ENCODE assay signal across 37 cellular contexts in the genomic region with DNA sequence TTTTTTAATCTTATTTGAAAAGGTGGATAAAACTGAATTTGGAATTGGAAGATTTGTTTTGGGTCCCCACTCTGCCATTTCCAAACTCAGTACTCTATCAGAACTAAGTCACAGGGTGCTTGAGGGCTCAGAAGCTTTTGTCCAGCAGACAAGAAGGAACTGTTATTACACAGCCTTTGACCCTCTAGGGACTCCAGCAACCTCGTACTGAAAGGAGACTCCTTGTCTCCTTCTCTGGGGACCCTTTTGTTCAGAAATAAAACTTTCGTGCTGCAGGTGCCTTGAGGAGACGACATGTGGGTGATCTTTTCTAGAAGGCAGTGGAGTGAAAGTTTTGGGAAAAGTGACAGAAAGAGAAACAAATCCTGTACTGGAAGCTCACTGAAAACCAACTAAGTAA. TPM values are rescaled to one million over a fixed set of nuclear protein-coding genes. Genes with fewer than 3 reads are reported as not detected.
"Had no signal": no experiment of that assay in that cellular context is flagged by ENCODE, and none has a peak within 500 bp of the region (broad histone marks: within the 10 kb centered on the region; RNA-seq: fewer than 3 reads in every experiment).

No MANE protein-coding gene starts in this region.

- H3K4me1 ChIP-seq: adrenal gland, ascending aorta, breast epithelium had no signal

- H3K27me3 ChIP-seq: adrenal gland, ascending aorta, brain microvascular endothelial cell, breast epithelium, cardiac muscle cell had no signal

- H3K9me3 ChIP-seq: adrenal gland, ascending aorta, breast epithelium had no signal

- ATAC-seq: activated naive CD4-positive, alpha-beta T cell treated with anti-CD3 and anti-CD28 coated beads, Interleukin-2, amount 50 U/mL, for 72 hours; activated naive CD8-positive, alpha-beta T cell treated with anti-CD3 and anti-CD28 coated beads, Interleukin-2, amount 50 U/mL, for 24 hours; activated T-cell treated with anti-CD3 and anti-CD28 coated beads, Interleukin-2, amount 50 U/mL, for 4 hours; activated T-cell treated with anti-CD3 and anti-CD28 coated beads, Interleukin-2, amount 50 U/mL, for 72 hours; activated T-helper 17 cell treated with anti-CD3 and anti-CD28 coated beads, Interleukin-2, amount 50 U/mL, for 72 hours had no signal

- H3K27ac ChIP-seq: adrenal gland, ascending aorta, brain microvascular endothelial cell, breast epithelium, cardiac muscle cell had no signal

- DNase-seq: activated effector memory CD4-positive, alpha-beta T cell treated with anti-CD3 and anti-CD28 coated beads, Interleukin-2, amount 50 U/mL, for 16 hours; activated effector memory CD4-positive, alpha-beta T cell treated with Interleukin-2 at 50 U/mL for 16 hours; activated gamma-delta T cell; activated gamma-delta T cell treated with Interleukin-2 at 50 U/mL for 16 hours; activated naive CD4-positive, alpha-beta T cell; activated naive CD4-positive, alpha-beta T cell treated with anti-CD3 and anti-CD28 coated beads for 36 hours; activated naive CD4-positive, alpha-beta T cell treated with anti-CD3 and anti-CD28 coated beads, Interleukin-2, amount 10 ng/mL, durations not matched to agents 7 days and 5 days; activated naive CD4-positive, alpha-beta T cell treated with anti-CD3 and anti-CD28 coated beads, Interleukin-2, amount 50 U/mL, for 16 hours; activated naive CD4-positive, alpha-beta T cell treated with Interleukin-2 at 50 U/mL for 16 hours; activated naive CD8-positive, alpha-beta T cell treated with anti-CD3 and anti-CD28 coated beads for 36 hours; activated naive CD8-positive, alpha-beta T cell treated with anti-CD3 and anti-CD28 coated beads, Interleukin-2, amount 10 ng/mL, durations not matched to agents 7 days and 5 days; activated naive CD8-positive, alpha-beta T cell treated with anti-CD3 and anti-CD28 coated beads, Interleukin-2, amount 50 U/mL, for 24 hours; activated T-cell treated with anti-CD3 and anti-CD28 coated beads, Interleukin-2, amount 50 U/mL, for 24 hours; activated T-cell treated with anti-CD3 and anti-CD28 coated beads, Interleukin-2, amount 50 U/mL, for 4 hours; activated T-cell treated with anti-CD3 and anti-CD28 coated beads, Interleukin-2, amount 50 U/mL, for 48 hours; activated T-cell treated with anti-CD3 and anti-CD28 coated beads, Interleukin-2, amount 50 U/mL, for 72 hours; adrenal gland; amniotic stem cell; amygdala; anterior cingulate cortex; aorta; brain microvascular endothelial cell; caudate nucleus; central memory CD4-positive, alpha-beta T cell; cerebellar nuclear complex had no signal

- H3K36me3 ChIP-seq: brain microvascular endothelial cell, breast epithelium had no signal

- H3K4me3 ChIP-seq: adrenal gland, ascending aorta, breast epithelium, cardiac muscle cell had no signal

RNA-seq across cellular contexts. Expression of gene RNF39, which starts 21.9 kb away (rescaled TPM):
- total RNA-seq: activated naive CD4-positive, alpha-beta T cell treated with anti-CD3 and anti-CD28 coated beads for 36 hours; activated naive CD4-positive, alpha-beta T cell treated with anti-CD3 and anti-CD28 coated beads, Interleukin-2, amount 50 U/mL, for 72 hours; activated naive CD8-positive, alpha-beta T cell treated with anti-CD3 and anti-CD28 coated beads for 36 hours; activated naive CD8-positive, alpha-beta T cell treated with anti-CD3 and anti-CD28 coated beads, Interleukin-2, amount 10 ng/mL, durations not matched to agents 7 days and 5 days; activated T-cell treated with anti-CD3 and anti-CD28 coated beads, Interleukin-2, amount 50 U/mL, for 4 hours; activated T-cell treated with anti-CD3 and anti-CD28 coated beads, Interleukin-2, amount 50 U/mL, for 72 hours; activated T-helper 1 cell treated with anti-CD3 and anti-CD28 coated beads, Interleukin-12 subunit alpha, Interleukin-12 subunit beta, Interleukin-2, Interleukin-4 antibody, amounts not matched to agents 30 ng/mL and 10 ng/mL and 1 ng/mL, durations not matched to agents 14 hours and 24 hours and 36 hours; activated T-helper 17 cell treated with anti-CD3 and anti-CD28 coated beads, Interleukin-2, amount 50 U/mL, for 72 hours; activated T-helper 2 cell treated with anti-CD3 and anti-CD28 coated beads, Interferon-gamma antibody, Interleukin-2, Interleukin-4, amounts not matched to agents 10 μg/mL and 5 μg/mL and 100 μg/mL, durations not matched to agents 14 hours and 24 hours and 36 hours; aorta; ascending aorta; astrocyte; cardiac muscle cell; cardiac septum; chondrocyte had no signal

RNA-seq across cellular contexts. Expression of gene TRIM31, which starts 59.2 kb away (rescaled TPM):
- total RNA-seq: activated naive CD4-positive, alpha-beta T cell treated with anti-CD3 and anti-CD28 coated beads, Interleukin-2, amount 50 U/mL, for 72 hours; activated naive CD8-positive, alpha-beta T cell treated with anti-CD3 and anti-CD28 coated beads for 36 hours; activated naive CD8-positive, alpha-beta T cell treated with anti-CD3 and anti-CD28 coated beads, Interleukin-2, amount 10 ng/mL, durations not matched to agents 7 days and 5 days; activated T-cell treated with anti-CD3 and anti-CD28 coated beads, Interleukin-2, amount 50 U/mL, for 4 hours; activated T-helper 1 cell treated with anti-CD3 and anti-CD28 coated beads, Interleukin-12 subunit alpha, Interleukin-12 subunit beta, Interleukin-2, Interleukin-4 antibody, amounts not matched to agents 30 ng/mL and 10 ng/mL and 1 ng/mL, durations not matched to agents 14 hours and 24 hours and 36 hours; activated T-helper 17 cell treated with anti-CD3 and anti-CD28 coated beads, Interleukin-2, amount 50 U/mL, for 72 hours; activated T-helper 2 cell treated with anti-CD3 and anti-CD28 coated beads, Interferon-gamma antibody, Interleukin-2, Interleukin-4, amounts not matched to agents 10 μg/mL and 5 μg/mL and 100 μg/mL, durations not matched to agents 14 hours and 24 hours and 36 hours; aorta; ascending aorta; astrocyte; bronchial epithelial cell; cardiac muscle cell; cardiac septum; cerebellum; chondrocyte had no signal
- polyA plus RNA-seq: cardiac muscle cell had no signal
